In the genomic region with DNA sequence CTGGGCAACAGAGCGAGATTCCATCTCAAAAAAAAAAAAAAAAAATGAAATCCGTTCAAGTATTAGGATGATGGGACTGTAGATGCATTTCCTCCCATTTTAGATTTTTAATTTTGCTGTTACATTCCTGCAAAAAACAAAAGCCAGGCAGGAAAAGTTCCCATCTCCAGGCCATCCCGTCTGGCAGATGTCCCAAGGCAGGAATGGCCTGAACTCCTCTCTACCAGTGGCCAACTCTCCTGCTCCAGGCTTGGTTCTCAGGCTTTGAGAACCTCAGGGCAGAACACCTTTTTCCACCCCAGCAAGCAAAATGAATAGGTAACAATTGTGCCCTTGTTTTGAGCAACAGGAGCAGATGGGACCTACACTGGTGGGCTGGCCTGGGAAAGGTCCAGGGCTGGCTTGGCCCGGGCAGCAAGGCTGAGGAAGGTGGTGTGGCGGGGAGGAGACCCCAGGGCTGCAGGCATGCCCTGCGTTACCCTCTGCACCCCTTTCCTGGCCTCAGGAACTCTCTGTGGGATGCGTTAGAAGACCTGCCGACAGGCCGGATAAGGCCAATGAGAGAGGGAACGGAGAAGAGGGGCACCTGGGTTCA, we compare ENCODE assay signal across 18 cellular contexts.
DNase-seq lines count a peak whose midpoint lies in the region; ATAC-seq and TF ChIP-seq lines count a peak whose summit lies in the region.
"Had no signal": no experiment of that assay in that cellular context is flagged by ENCODE, and none has a peak within 500 bp of the region (broad histone marks: within the 10 kb centered on the region; RNA-seq: fewer than 3 reads in every experiment).

No MANE protein-coding gene starts in this region.

- no peak overlapping the region for H3K18ac ChIP-seq in neuronal stem cell (ENCODE audit: low read length)

- H3K27me3 ChIP-seq in heart left ventricle (no peaks in the 10 kb centered on the region), dorsolateral prefrontal cortex (no peaks in the 10 kb centered on the region), neuronal stem cell (ENCODE audit: control insufficient read depth in 3 of 3, insufficient read depth in 3 of 3, low read depth in 1 of 3, low read length in 3 of 3) (peaks cover 0 to 2% (median 0%) of the 10 kb centered on the region in 3 experiments)
- H3K27me3 ChIP-seq: MG63, SJSA1 had no signal

- ATAC-seq in heart left ventricle = peak in 1 of 4 donors; percentile 16
- ATAC-seq in Right ventricle myocardium superior (ENCODE audit: poor library complexity) = no peak
- ATAC-seq: Panc1 had no signal

- WGBS in heart left ventricle, 4 donors = 66 to 74% (median 70%) methylated on average over 10 of the region's 10 CpGs
- no CpG with 5 or more reads among the region's 10 CpGs for WGBS in neuronal stem cell (ENCODE audit: extremely low coverage in 2 of 2, insufficient read length in 2 of 2, insufficient replicate concordance in 1 of 2), 2 donors

- H3K27ac ChIP-seq in heart left ventricle (peak overlapping the region in 9 of 12 donors; percentile 66 to 90 (median 79)), dorsolateral prefrontal cortex (peak overlapping the region in 39 of 59 donors; percentile 6 to 98 (median 72)), neuronal stem cell (replicated peaks; ENCODE audit: low read length) (no peak overlapping the region), substantia nigra (ENCODE audit: low read depth, low read length, poor library complexity, severe bottlenecking) (peak overlapping the region; percentile 63), coronary artery (no peak overlapping the region)
- H3K27ac ChIP-seq: SJSA1 had no signal

- intact Hi-C loops in heart left ventricle (cut with DNase I) = loop anchor here in 5 of 10 donors (5.0 to 10.0 kb wide), 2 partner anchors 84 to 87 kb away; a partner anchor contains a TSS
- intact Hi-C loops in Right ventricle myocardium superior (cut with DNase I) = no loop called here
- intact Hi-C loops in dorsolateral prefrontal cortex (cut with DNase I) = no loop called here

- no peaks in the 10 kb centered on the region for H3K9me3 ChIP-seq in heart left ventricle
- H3K9me3 ChIP-seq in neuronal stem cell (replicated peaks in 1 of 2; ENCODE audit: control insufficient read depth in 2 of 2, insufficient read depth in 1 of 2, low read depth in 1 of 2, low read length in 2 of 2) = peaks cover 0 to 1% of the 10 kb centered on the region in 2 donors
- H3K9me3 ChIP-seq: MG63, SJSA1 had no signal

- TF ChIP-seq CTCF in heart left ventricle (IDR thresholded peaks at IDR 0.05) (no peak), dorsolateral prefrontal cortex (IDR thresholded peaks at IDR 0.05 in 54 of 56, conservative IDR thresholded peaks at IDR 0.05 in 2 of 56; ENCODE audit: low read depth in 1 of 56, partially characterized antibody in 56 of 56) (no peak), coronary artery (IDR thresholded peaks at IDR 0.05) (no peak)

- no peak overlapping the region for H3K23ac ChIP-seq in neuronal stem cell (ENCODE audit: low read depth, low read length, poor library complexity)

- no peak overlapping the region for H4K8ac ChIP-seq in neuronal stem cell (ENCODE audit: low read depth, low read length)

- no peak overlapping the region for H3K4me2 ChIP-seq in neuronal stem cell (ENCODE audit: insufficient read depth, low read length, poor library complexity, severe bottlenecking)

- no peak overlapping the region for H3K14ac ChIP-seq in neuronal stem cell (ENCODE audit: low read length)

- no peak overlapping the region for H2BK5ac ChIP-seq in neuronal stem cell (ENCODE audit: low read length)

- no peak overlapping the region for H4K91ac ChIP-seq in neuronal stem cell (ENCODE audit: low read depth, low read length, poor library complexity)

- H2BK12ac ChIP-seq in neuronal stem cell (ENCODE audit: low read length) = no peak overlapping the region

- TF ChIP-seq POLR2A in heart left ventricle (IDR thresholded peaks at IDR 0.05) = no peak

- H3K4me1 ChIP-seq in heart left ventricle (peaks cover 0 to 51% (median 19%) of the 10 kb centered on the region in 12 donors), neuronal stem cell (ENCODE audit: control insufficient read depth in 2 of 2, insufficient read depth in 1 of 2, low read depth in 1 of 2, low read length in 2 of 2) (peaks cover 0 to 2% of the 10 kb centered on the region in 2 donors)
- H3K4me1 ChIP-seq: SJSA1 had no signal

- no peak overlapping the region for H2BK120ac ChIP-seq in neuronal stem cell (ENCODE audit: low read depth, low read length)

- DNase-seq in heart left ventricle (no peak), Right ventricle myocardium superior (no peak), dorsolateral prefrontal cortex (peak in 1 of 10 donors; percentile 2), neuronal stem cell (ENCODE audit: low spot score) (no peak), substantia nigra (lab: John Stamatoyannopoulos, UW) (no peak), coronary artery (ENCODE audit: low spot score) (no peak)
- DNase-seq in activated naive CD4-positive, alpha-beta T cell treated with anti-CD3 and anti-CD28 coated beads, Interleukin-2, amount 50 U/mL, for 16 hours = no peak
- DNase-seq: EL, GF-D8, MG63, NCI-H1417, NCI-H1694 treated with DMSO at 0.1 percent for 48 hours, NCI-H2081 treated with DMSO at 0.1 percent for 48 hours, NCI-H2171 treated with DMSO at 0.1 percent for 48 hours, NCI-H524 treated with DMSO at 0.1 percent for 48 hours, NCI-H82 had no signal

- no peak overlapping the region for H3K4me3 ChIP-seq in heart left ventricle
- H3K4me3 ChIP-seq in dorsolateral prefrontal cortex = no peak overlapping the region
- H3K4me3 ChIP-seq in neuronal stem cell (ENCODE audit: low read length in 2 of 2) = no peak overlapping the region
- H3K4me3 ChIP-seq in coronary artery = no peak overlapping the region
- H3K4me3 ChIP-seq: MG63, SJSA1 had no signal

- peak overlapping the region; percentile 10 for H2AK5ac ChIP-seq in neuronal stem cell (ENCODE audit: low read depth, low read length)

- no peak overlapping the region for H2BK15ac ChIP-seq in neuronal stem cell (ENCODE audit: low read length)

- no peak overlapping the region for H3K9ac ChIP-seq in neuronal stem cell (ENCODE audit: low read depth, low read length, poor library complexity)

- peaks cover 0 to 9% (median 5%) of the 10 kb centered on the region in 9 donors for H3K36me3 ChIP-seq in heart left ventricle
- H3K36me3 ChIP-seq in neuronal stem cell (replicated peaks in 1 of 2; ENCODE audit: control insufficient read depth in 2 of 2, insufficient read depth in 2 of 2, low read length in 2 of 2) = no peaks in the 10 kb centered on the region
- H3K36me3 ChIP-seq: MG63, SJSA1 had no signal

- no peak overlapping the region for H2AFZ ChIP-seq in neuronal stem cell (ENCODE audit: low read length)

- H3K79me1 ChIP-seq in neuronal stem cell (ENCODE audit: low read depth, low read length) = no peaks in the 10 kb centered on the region

- H3K4ac ChIP-seq in neuronal stem cell (ENCODE audit: low read length) = no peak overlapping the region

Comparison
In these comparisons a context has a peak if more than half of its experiments do, and no peak if none do; other contexts are left out.
1. H3K27ac ChIP-seq: peak in heart left ventricle (9 of 12), dorsolateral prefrontal cortex (39 of 59) and substantia nigra (single experiment); none in neuronal stem cell (single experiment) and coronary artery (0 of 2).